Comparison of ENCODE assay signal across 15 cellular contexts in genomic region chr17:34504814-34505484, GRCh38.
A peak's percentile ranks its signal among the peaks of the same experiment; 100 is the strongest.
DNase-seq lines count a peak whose midpoint lies in the region; ATAC-seq and TF ChIP-seq lines count a peak whose summit lies in the region.
"Had no signal": no experiment of that assay in that cellular context is flagged by ENCODE, and none has a peak within 500 bp of the region (broad histone marks: within the 10 kb centered on the region; RNA-seq: fewer than 3 reads in every experiment).

No MANE protein-coding gene starts in this region.

- peaks cover 22% of the 10 kb centered on the region for H3K4me1 Mint-ChIP-seq in activated naive CD8-positive, alpha-beta T cell treated with anti-CD3 and anti-CD28 coated beads, Interleukin-2, amount 50 U/mL, for 24 hours
- H3K4me1 Mint-ChIP-seq in stimulated activated naive CD8-positive, alpha-beta T cell treated with anti-CD3 and anti-CD28 coated beads, Interleukin-15, amount 100 ng/mL, for 72 hours = peaks cover 18% of the 10 kb centered on the region
- H3K4me1 Mint-ChIP-seq: B cell, H9 had no signal

- H3K9me3 Mint-ChIP-seq in activated naive CD4-positive, alpha-beta T cell treated with anti-CD3 and anti-CD28 coated beads, Interleukin-2, amount 50 U/mL, for 72 hours = no peaks in the 10 kb centered on the region
- no peaks in the 10 kb centered on the region for H3K9me3 Mint-ChIP-seq in activated naive CD8-positive, alpha-beta T cell treated with anti-CD3 and anti-CD28 coated beads, Interleukin-2, amount 50 U/mL, for 24 hours
- H3K9me3 Mint-ChIP-seq in stimulated activated naive CD8-positive, alpha-beta T cell treated with anti-CD3 and anti-CD28 coated beads, Interleukin-15, amount 100 ng/mL, for 72 hours = no peaks in the 10 kb centered on the region
- H3K9me3 Mint-ChIP-seq: CD4-positive, alpha-beta T cell; H9 had no signal

- no peak for DNase-seq in activated naive CD4-positive, alpha-beta T cell treated with anti-CD3 and anti-CD28 coated beads, Interleukin-2, amount 50 U/mL, for 72 hours (ENCODE audit: low spot score in 2 of 2)
- DNase-seq in activated naive CD4-positive, alpha-beta T cell treated with anti-CD3 and anti-CD28 coated beads, Interleukin-2, amount 50 U/mL, for 16 hours = no peak
- DNase-seq in OCI-M1 (lab: John Stamatoyannopoulos, UW) (peak; percentile 1), putamen (ENCODE audit: low spot score) (no peak), coronary artery (ENCODE audit: low spot score) (no peak)
- DNase-seq in activated naive CD8-positive, alpha-beta T cell treated with anti-CD3 and anti-CD28 coated beads, Interleukin-2, amount 50 U/mL, for 24 hours = no peak
- peak in 1 of 2 donors; percentile 8 for DNase-seq in stimulated activated naive CD8-positive, alpha-beta T cell treated with anti-CD3 and anti-CD28 coated beads, Interleukin-15, amount 100 ng/mL, for 72 hours
- DNase-seq: C1 segment of cervical spinal cord; Calu3; CD4-positive, alpha-beta T cell; DMS 273 treated with DMSO at 0.1 percent for 48 hours; GOT3; H9 had no signal

- TF ChIP-seq CTCF in coronary artery (IDR thresholded peaks at IDR 0.05) = no peak

- H3K27me3 Mint-ChIP-seq in activated naive CD8-positive, alpha-beta T cell treated with anti-CD3 and anti-CD28 coated beads, Interleukin-2, amount 50 U/mL, for 24 hours = peaks cover 60% of the 10 kb centered on the region
- H3K27me3 Mint-ChIP-seq in stimulated activated naive CD8-positive, alpha-beta T cell treated with anti-CD3 and anti-CD28 coated beads, Interleukin-15, amount 100 ng/mL, for 72 hours = peaks cover 38% of the 10 kb centered on the region

- H3K27ac ChIP-seq in coronary artery = no peak overlapping the region

- H3K4me3 Mint-ChIP-seq in activated naive CD8-positive, alpha-beta T cell treated with anti-CD3 and anti-CD28 coated beads, Interleukin-2, amount 50 U/mL, for 24 hours = no peak overlapping the region
- H3K4me3 Mint-ChIP-seq in stimulated activated naive CD8-positive, alpha-beta T cell treated with anti-CD3 and anti-CD28 coated beads, Interleukin-15, amount 100 ng/mL, for 72 hours = peak overlapping the region; percentile 28 to 41
- H3K4me3 Mint-ChIP-seq: B cell; CD4-positive, alpha-beta T cell; H9 had no signal

- no peak overlapping the region for H3K4me3 ChIP-seq in coronary artery

- peak; percentile 26 to 56 for ATAC-seq in activated naive CD4-positive, alpha-beta T cell treated with anti-CD3 and anti-CD28 coated beads, Interleukin-2, amount 50 U/mL, for 72 hours
- ATAC-seq in activated naive CD8-positive, alpha-beta T cell treated with anti-CD3 and anti-CD28 coated beads, Interleukin-2, amount 50 U/mL, for 24 hours = peak; percentile 56
- peak; percentile 86 for ATAC-seq in stimulated activated naive CD8-positive, alpha-beta T cell treated with anti-CD3 and anti-CD28 coated beads, Interleukin-15, amount 100 ng/mL, for 72 hours
- ATAC-seq in HG03159 (IDR thresholded peaks at IDR 0.05; ENCODE audit: unreplicated experiment) = no peak

- no peak overlapping the region for H3K27ac Mint-ChIP-seq in activated naive CD4-positive, alpha-beta T cell treated with anti-CD3 and anti-CD28 coated beads, Interleukin-2, amount 50 U/mL, for 72 hours
- H3K27ac Mint-ChIP-seq in activated naive CD8-positive, alpha-beta T cell treated with anti-CD3 and anti-CD28 coated beads, Interleukin-2, amount 50 U/mL, for 24 hours = no peak overlapping the region
- H3K27ac Mint-ChIP-seq in stimulated activated naive CD8-positive, alpha-beta T cell treated with anti-CD3 and anti-CD28 coated beads, Interleukin-15, amount 100 ng/mL, for 72 hours = no peak overlapping the region
- H3K27ac Mint-ChIP-seq: B cell; CD4-positive, alpha-beta T cell; H9 had no signal

- no peaks in the 10 kb centered on the region for H3K36me3 Mint-ChIP-seq in activated naive CD4-positive, alpha-beta T cell treated with anti-CD3 and anti-CD28 coated beads, Interleukin-2, amount 50 U/mL, for 72 hours
- no peaks in the 10 kb centered on the region for H3K36me3 Mint-ChIP-seq in activated naive CD8-positive, alpha-beta T cell treated with anti-CD3 and anti-CD28 coated beads, Interleukin-2, amount 50 U/mL, for 24 hours (ENCODE audit: low read depth)
